In the genomic region with DNA sequence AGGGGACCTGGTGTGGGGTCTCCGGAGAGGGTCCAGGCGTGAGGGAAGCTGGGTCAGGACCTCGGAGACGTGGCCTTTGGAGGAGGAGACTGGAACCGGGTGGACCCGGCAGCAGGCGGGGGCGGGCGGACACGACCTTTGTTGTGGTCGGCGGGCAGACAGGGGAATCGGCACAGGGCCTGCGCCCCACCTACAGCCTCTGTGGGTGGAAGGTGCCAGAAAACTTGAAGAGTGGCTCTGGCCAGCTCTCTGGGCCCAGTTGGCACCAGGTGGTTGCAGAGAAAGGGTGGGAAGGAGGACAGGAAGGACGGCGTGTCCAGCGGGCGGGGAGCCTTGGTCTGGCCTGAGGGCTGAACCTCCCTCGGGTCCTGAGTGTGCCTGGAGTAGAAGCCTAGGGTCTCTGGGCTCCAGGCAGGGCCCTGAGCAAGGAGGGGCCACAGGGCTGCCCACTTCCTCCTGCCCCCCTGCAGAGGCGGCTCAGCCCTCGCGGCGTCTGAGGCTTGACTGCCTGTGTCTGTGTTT, we compare ENCODE assay signal across 13 cellular contexts. TPM values are rescaled to one million over a fixed set of nuclear protein-coding genes. Genes with fewer than 3 reads are reported as not detected.
DNase-seq lines count a peak whose midpoint lies in the region; ATAC-seq and TF ChIP-seq lines count a peak whose summit lies in the region.
"Had no signal": no experiment of that assay in that cellular context is flagged by ENCODE, and none has a peak within 500 bp of the region (broad histone marks: within the 10 kb centered on the region; RNA-seq: fewer than 3 reads in every experiment).

No MANE protein-coding gene starts in this region.

- TF ChIP-seq RAD21 in Ishikawa (IDR thresholded peaks at IDR 0.05; ENCODE audit: low read depth) = no peak

- no peak overlapping the region for H3K4me2 ChIP-seq in smooth muscle cell

- WGBS in body of pancreas, 2 donors = 36 to 46% methylated on average over 5 to 23 of the region's 23 CpGs
- WGBS in smooth muscle cell (ENCODE audit: low lambda C conversion rate) = 85% methylated on average over 23 of the region's 23 CpGs

- peaks cover 2% of the 10 kb centered on the region for H3K4me1 Mint-ChIP-seq in activated T-helper 2 cell treated with anti-CD3 and anti-CD28 coated beads, Interferon-gamma antibody, Interleukin-2, Interleukin-4, amounts not matched to agents 10 μg/mL and 5 μg/mL and 100 μg/mL, durations not matched to agents 14 hours and 24 hours and 36 hours (ENCODE audit: low read depth)

- H3F3A ChIP-seq in smooth muscle cell (ENCODE audit: low read depth) = no peaks in the 10 kb centered on the region

- no peaks in the 10 kb centered on the region for H3K36me3 ChIP-seq in body of pancreas (replicated peaks in 1 of 2; ENCODE audit: insufficient read depth in 1 of 2, low read depth in 2 of 2)
- H3K36me3 ChIP-seq in mucosa of descending colon (ENCODE audit: low read depth) = no peaks in the 10 kb centered on the region
- H3K36me3 ChIP-seq in smooth muscle cell (ENCODE audit: low read depth) = no peaks in the 10 kb centered on the region
- H3K36me3 ChIP-seq in uterus = no peaks in the 10 kb centered on the region
- H3K36me3 ChIP-seq: ascending aorta, thyroid gland had no signal

- ATAC-seq in body of pancreas = no peak
- ATAC-seq in mucosa of descending colon = no peak
- no peak for ATAC-seq in GM18867 (IDR thresholded peaks at IDR 0.05; ENCODE audit: unreplicated experiment)

- TF ChIP-seq POLR2A in body of pancreas (IDR thresholded peaks at IDR 0.05) = peak in 1 of 3 donors; percentile 5
- no peak for TF ChIP-seq POLR2A in uterus (IDR thresholded peaks at IDR 0.05)

- peaks cover 3% of the 10 kb centered on the region for H3K27me3 Mint-ChIP-seq in activated T-helper 2 cell treated with anti-CD3 and anti-CD28 coated beads, Interferon-gamma antibody, Interleukin-2, Interleukin-4, amounts not matched to agents 10 μg/mL and 5 μg/mL and 100 μg/mL, durations not matched to agents 14 hours and 24 hours and 36 hours (ENCODE audit: low read depth)
- H3K27me3 Mint-ChIP-seq: CD4-positive, CD25-positive, alpha-beta regulatory T cell had no signal

- no peaks in the 10 kb centered on the region for H3K27me3 ChIP-seq in body of pancreas
- peaks cover 10% of the 10 kb centered on the region for H3K27me3 ChIP-seq in smooth muscle cell (ENCODE audit: low read depth)
- H3K27me3 ChIP-seq in uterus = no peaks in the 10 kb centered on the region
- H3K27me3 ChIP-seq: thyroid gland had no signal

- H4K20me1 ChIP-seq in smooth muscle cell (ENCODE audit: low read depth) = no peaks in the 10 kb centered on the region

- H3K9ac ChIP-seq in smooth muscle cell (ENCODE audit: low read depth) = no peak overlapping the region

- H3K27ac ChIP-seq in body of pancreas = peak overlapping the region; percentile 89 to 97 (median 94)
- H3K27ac ChIP-seq in smooth muscle cell (ENCODE audit: low read depth) = no peak overlapping the region
- no peak overlapping the region for H3K27ac ChIP-seq in uterus
- H3K27ac ChIP-seq: ascending aorta, thyroid gland had no signal

- no peak for TF ChIP-seq EP300 in Ishikawa (IDR thresholded peaks at IDR 0.05; ENCODE audit: borderline replicate concordance)

- H3K9me3 ChIP-seq in body of pancreas (no peaks in the 10 kb centered on the region), mucosa of descending colon (no peaks in the 10 kb centered on the region), smooth muscle cell (replicated peaks; ENCODE audit: low read depth) (no peaks in the 10 kb centered on the region), uterus (no peaks in the 10 kb centered on the region)
- H3K9me3 ChIP-seq: ascending aorta, thyroid gland had no signal

- DNase-seq in body of pancreas (peak in 3 of 4 donors; percentile 22 to 53 (median 33)), mucosa of descending colon (peak in 2 of 3 donors; percentile 62 to 68), smooth muscle cell (lab: John Stamatoyannopoulos, UW; ENCODE audit: unreplicated experiment) (no peak), uterus (no peak)
- no peak for DNase-seq in activated T-helper 2 cell treated with anti-CD3 and anti-CD28 coated beads, Interferon-gamma antibody, Interleukin-2, Interleukin-4, amounts not matched to agents 10 μg/mL and 5 μg/mL and 100 μg/mL, durations not matched to agents 14 hours and 24 hours and 36 hours (ENCODE audit: low spot score)
- DNase-seq: CD4-positive, CD25-positive, alpha-beta regulatory T cell; NCI-H1694 treated with DMSO at 0.1 percent for 48 hours; T-helper 9 cell; thyroid gland had no signal

- intact Hi-C loops in body of pancreas (cut with DNase I) = no loop called here
- intact Hi-C loops in mucosa of descending colon (cut with DNase I, micrococcal nuclease) = no loop called here
- intact Hi-C loops in activated T-helper 2 cell treated with anti-CD3 and anti-CD28 coated beads, Interferon-gamma antibody, Interleukin-2, Interleukin-4, amounts not matched to agents 10 μg/mL and 5 μg/mL and 100 μg/mL, durations not matched to agents 14 hours and 24 hours and 36 hours (cut with micrococcal nuclease) = no loop called here
- intact Hi-C loops in uterus (cut with DNase I; ENCODE audit: low total_unique reads) = no loop called here

- no peaks in the 10 kb centered on the region for H3K9me3 Mint-ChIP-seq in activated T-helper 2 cell treated with anti-CD3 and anti-CD28 coated beads, Interferon-gamma antibody, Interleukin-2, Interleukin-4, amounts not matched to agents 10 μg/mL and 5 μg/mL and 100 μg/mL, durations not matched to agents 14 hours and 24 hours and 36 hours
- H3K9me3 Mint-ChIP-seq: CD4-positive, CD25-positive, alpha-beta regulatory T cell had no signal

- TF ChIP-seq CTCF in body of pancreas (IDR thresholded peaks at IDR 0.05) (no peak), mucosa of descending colon (IDR thresholded peaks at IDR 0.05) (no peak), smooth muscle cell (IDR thresholded peaks at IDR 0.05; ENCODE audit: borderline replicate concordance, insufficient read depth, poor library complexity, severe bottlenecking) (no peak), uterus (IDR thresholded peaks at IDR 0.05) (no peak)

- H3K4me3 Mint-ChIP-seq in activated T-helper 2 cell treated with anti-CD3 and anti-CD28 coated beads, Interferon-gamma antibody, Interleukin-2, Interleukin-4, amounts not matched to agents 10 μg/mL and 5 μg/mL and 100 μg/mL, durations not matched to agents 14 hours and 24 hours and 36 hours (ENCODE audit: low read depth) = no peak overlapping the region
- H3K4me3 Mint-ChIP-seq: CD4-positive, CD25-positive, alpha-beta regulatory T cell had no signal

- no peaks in the 10 kb centered on the region for H3K79me2 ChIP-seq in smooth muscle cell (ENCODE audit: low read depth)

- no peak overlapping the region for H3K4me3 ChIP-seq in body of pancreas
- no peak overlapping the region for H3K4me3 ChIP-seq in mucosa of descending colon
- H3K4me3 ChIP-seq in smooth muscle cell = peak overlapping the region; percentile 38
- H3K4me3 ChIP-seq in uterus = no peak overlapping the region
- H3K4me3 ChIP-seq: ascending aorta, thyroid gland had no signal

- no peak overlapping the region for H2AFZ ChIP-seq in smooth muscle cell (ENCODE audit: low read depth)

- no peaks in the 10 kb centered on the region for H3K36me3 Mint-ChIP-seq in activated T-helper 2 cell treated with anti-CD3 and anti-CD28 coated beads, Interferon-gamma antibody, Interleukin-2, Interleukin-4, amounts not matched to agents 10 μg/mL and 5 μg/mL and 100 μg/mL, durations not matched to agents 14 hours and 24 hours and 36 hours (ENCODE audit: low read depth)
- H3K36me3 Mint-ChIP-seq: CD4-positive, CD25-positive, alpha-beta regulatory T cell had no signal

- H3K4me1 ChIP-seq in body of pancreas = peaks cover 57% of the 10 kb centered on the region
- peaks cover 16% of the 10 kb centered on the region for H3K4me1 ChIP-seq in mucosa of descending colon (ENCODE audit: low read depth)
- peaks cover 12% of the 10 kb centered on the region for H3K4me1 ChIP-seq in smooth muscle cell (ENCODE audit: low read depth)
- no peaks in the 10 kb centered on the region for H3K4me1 ChIP-seq in uterus
- H3K4me1 ChIP-seq: ascending aorta had no signal

- no peak overlapping the region for H3K27ac Mint-ChIP-seq in activated T-helper 2 cell treated with anti-CD3 and anti-CD28 coated beads, Interferon-gamma antibody, Interleukin-2, Interleukin-4, amounts not matched to agents 10 μg/mL and 5 μg/mL and 100 μg/mL, durations not matched to agents 14 hours and 24 hours and 36 hours
- H3K27ac Mint-ChIP-seq: CD4-positive, CD25-positive, alpha-beta regulatory T cell had no signal

RNA-seq across cellular contexts. Expression of gene TTLL10, which starts 7.7 kb away (rescaled TPM):
- total RNA-seq in body of pancreas = under 1 TPM; 0.66 to 0.78 TPM
- total RNA-seq in mucosa of descending colon = 1 to 10 TPM in 2 of 3 donors, under 1 TPM in 1; 0.32 to 4.4 (median 1.8) TPM
- total RNA-seq in smooth muscle cell = not detected in 2 replicates
- polyA plus RNA-seq in smooth muscle cell = 0.45 TPM in 1 of 2 replicates, not detected in the other
- not detected in 2 replicates for total RNA-seq in activated T-helper 2 cell treated with anti-CD3 and anti-CD28 coated beads, Interferon-gamma antibody, Interleukin-2, Interleukin-4, amounts not matched to agents 10 μg/mL and 5 μg/mL and 100 μg/mL, durations not matched to agents 14 hours and 24 hours and 36 hours
- under 1 TPM in 2 of 4 donors, not detected in 2; 0.35 to 0.51 TPM for total RNA-seq in uterus
- total RNA-seq: ascending aorta; CD4-positive, CD25-positive, alpha-beta regulatory T cell; Daoy had no signal
- polyA plus RNA-seq: CD4-positive, CD25-positive, alpha-beta regulatory T cell had no signal

RNA-seq across cellular contexts. Expression of gene TNFRSF18, which starts 40.4 kb away (rescaled TPM):
- total RNA-seq in body of pancreas (not detected), mucosa of descending colon (1 to 10 TPM; 1.6 to 2.2 (median 2.2) TPM), smooth muscle cell (1.9 and 4.8 TPM in 2 replicates), uterus (1 to 10 TPM in 1 of 4 donors, under 1 TPM in 1, not detected in 2; 0.37 to 2.6 TPM)
- polyA plus RNA-seq in smooth muscle cell = 12.2 and 15.8 TPM in 2 replicates
- total RNA-seq in activated T-helper 2 cell treated with anti-CD3 and anti-CD28 coated beads, Interferon-gamma antibody, Interleukin-2, Interleukin-4, amounts not matched to agents 10 μg/mL and 5 μg/mL and 100 μg/mL, durations not matched to agents 14 hours and 24 hours and 36 hours = 219 and 231 TPM in 2 replicates
- total RNA-seq: ascending aorta had no signal

RNA-seq across cellular contexts. Expression of gene TNFRSF4, which starts 48.0 kb away (rescaled TPM):
- 1 to 10 TPM in 1 of 2 donors, under 1 TPM in 1; 0.99 to 2.6 TPM for total RNA-seq in body of pancreas
- total RNA-seq in mucosa of descending colon = 1 to 10 TPM in 1 of 3 donors, under 1 TPM in 2; 0.69 to 1.2 (median 0.80) TPM
- total RNA-seq in smooth muscle cell = 0.54 TPM in 1 of 2 replicates, not detected in the other
- 0.79 TPM in 1 of 2 replicates, not detected in the other for polyA plus RNA-seq in smooth muscle cell
- 441 and 458 TPM in 2 replicates for total RNA-seq in activated T-helper 2 cell treated with anti-CD3 and anti-CD28 coated beads, Interferon-gamma antibody, Interleukin-2, Interleukin-4, amounts not matched to agents 10 μg/mL and 5 μg/mL and 100 μg/mL, durations not matched to agents 14 hours and 24 hours and 36 hours
- 1 to 10 TPM in 2 of 4 donors, not detected in 2; 1.3 to 1.5 TPM for total RNA-seq in uterus
- total RNA-seq: Daoy had no signal

RNA-seq across cellular contexts. Expression of gene C1orf159, which starts 50.1 kb away (rescaled TPM):
- 10 to 100 TPM in 1 of 2 donors, 1 to 10 TPM in 1; 8.8 to 13.2 TPM for total RNA-seq in body of pancreas
- 10 to 100 TPM; 18.4 to 25.3 (median 24.0) TPM for total RNA-seq in mucosa of descending colon
- 9.3 and 24.5 TPM in 2 replicates for total RNA-seq in smooth muscle cell
- polyA plus RNA-seq in smooth muscle cell = 20.2 and 27.1 TPM in 2 replicates
- 20.5 and 22.1 TPM in 2 replicates for total RNA-seq in activated T-helper 2 cell treated with anti-CD3 and anti-CD28 coated beads, Interferon-gamma antibody, Interleukin-2, Interleukin-4, amounts not matched to agents 10 μg/mL and 5 μg/mL and 100 μg/mL, durations not matched to agents 14 hours and 24 hours and 36 hours
- 10 to 100 TPM in 3 of 4 donors, 1 to 10 TPM in 1; 4.9 to 20.0 (median 17.9) TPM for total RNA-seq in uterus

Comparison
In these comparisons a context has a peak if more than half of its experiments do, and no peak if none do; other contexts are left out.
1. DNase-seq: peak in body of pancreas (3 of 4) and mucosa of descending colon (2 of 3); none in smooth muscle cell (single experiment), activated T-helper 2 cell treated with anti-CD3 and anti-CD28 coated beads, Interferon-gamma antibody, Interleukin-2, Interleukin-4, amounts not matched to agents 10 μg/mL and 5 μg/mL and 100 μg/mL, durations not matched to agents 14 hours and 24 hours and 36 hours (single experiment) and uterus (0 of 2).
2. H3K27ac ChIP-seq: peak in body of pancreas (4 of 4); none in smooth muscle cell (single experiment) and uterus (0 of 2).
3. RNA of gene TNFRSF18, which starts 40.4 kb away (total RNA-seq): 219 to 231 TPM in activated T-helper 2 cell treated with anti-CD3 and anti-CD28 coated beads, Interferon-gamma antibody, Interleukin-2, Interleukin-4, amounts not matched to agents 10 μg/mL and 5 μg/mL and 100 μg/mL, durations not matched to agents 14 hours and 24 hours and 36 hours; 1.9 to 4.8 TPM in smooth muscle cell, 1.6 to 2.2 TPM in mucosa of descending colon, 0.37 to 2.6 TPM in uterus and not detected in body of pancreas; every median in the first group is over 10 times any median in the second.
4. RNA of gene TNFRSF4, which starts 48.0 kb away (total RNA-seq): 441 to 458 TPM in activated T-helper 2 cell treated with anti-CD3 and anti-CD28 coated beads, Interferon-gamma antibody, Interleukin-2, Interleukin-4, amounts not matched to agents 10 μg/mL and 5 μg/mL and 100 μg/mL, durations not matched to agents 14 hours and 24 hours and 36 hours; 0.99 to 2.6 TPM in body of pancreas, 1.3 to 1.5 TPM in uterus, 0.69 to 1.2 TPM in mucosa of descending colon and 0.54 TPM in smooth muscle cell; every median in the first group is over 100 times any median in the second.